In genomic region chr17:44121997-44122824, GRCh38 we compare ENCODE assay signal across 8 cellular contexts. TPM values are rescaled to one million over a fixed set of nuclear protein-coding genes. Genes with fewer than 3 reads are reported as not detected.
DNase-seq lines count a peak whose midpoint lies in the region; ATAC-seq, FAIRE-seq and TF ChIP-seq lines count a peak whose summit lies in the region.

No MANE protein-coding gene starts in this region.

- H3K9me3 ChIP-seq in cardiac muscle cell (ENCODE audit: low read depth) = no peaks in the 10 kb centered on the region
- H3K9me3 ChIP-seq in GM12878 (replicated peaks; ENCODE audit: control insufficient read depth, insufficient read depth, low read length) = no peaks in the 10 kb centered on the region
- no peaks in the 10 kb centered on the region for H3K9me3 ChIP-seq in uterus

- peaks cover 2% of the 10 kb centered on the region for H3K79me2 ChIP-seq in GM12878 (ENCODE audit: control insufficient read depth, insufficient read depth, low read length)

- H3K4me1 ChIP-seq in cardiac muscle cell (ENCODE audit: low read depth) = peaks cover 27% of the 10 kb centered on the region
- peaks cover 8% of the 10 kb centered on the region; the same call in 1 of the 2 replicates for H3K4me1 ChIP-seq in GM12878 (ENCODE audit: control insufficient read depth, insufficient read depth, low read length)
- H3K4me1 ChIP-seq in uterus = peaks cover 8 to 9% of the 10 kb centered on the region in 2 donors

- RAD21 ChIA-PET in GM12878 (lab: Charles Lee; ENCODE audit: unreplicated experiment) = interaction anchor here (1.0 to 1.6 kb wide), 4 partner anchors 10 to 56 kb away, joined by 3 to 4 read pairs (median 4); partner anchors contain the start of gene LSM12

- DNase-seq in cardiac muscle cell (ENCODE audit: low read depth in 1 of 2, low spot score in 1 of 2) (no peak), left ventricle myocardium superior (no peak), GM12878 (ENCODE audit: low read depth, low spot score) (no peak), memory B cell (ENCODE audit: low spot score in 2 of 2) (no peak), uterus (no peak), H54 (ENCODE audit: insufficient read length, low spot score) (no peak), NCI-H187 treated with DMSO at 0.1 percent for 48 hours (lab: John Stamatoyannopoulos, UW) (no peak), glomerular visceral epithelial cell (ENCODE audit: extremely low spot score) (no peak)

- no peaks in the 10 kb centered on the region for H3K27me3 Mint-ChIP-seq in memory B cell

- TF ChIP-seq RAD21 in GM12878 (IDR thresholded peaks at IDR 0.05; ENCODE audit: insufficient read depth, low read depth, low read length) = no peak

- H3K4me1 Mint-ChIP-seq in memory B cell = peaks cover 36% of the 10 kb centered on the region

- peak overlapping the region; percentile 74; the same call in 1 of the 2 replicates for H3K9ac ChIP-seq in GM12878 (ENCODE audit: control insufficient read depth, insufficient read depth, low read length)

- no peak for FAIRE-seq in GM12878 (lab: Jason Lieb, UNC)
- no peak for FAIRE-seq in H54 (lab: Jason Lieb, UNC)

- 36% methylated on average over 1 of the region's 1 CpG for WGBS in GM12878 (ENCODE audit: insufficient coverage, insufficient replicate concordance, low lambda C conversion rate, missing lambda C conversion rate)

- no peaks in the 10 kb centered on the region for H3K9me3 Mint-ChIP-seq in memory B cell

- H3K4me3 Mint-ChIP-seq in memory B cell = peak overlapping the region; percentile 97

- H3K4me3 ChIP-seq in cardiac muscle cell (peak overlapping the region; percentile 98), GM12878 (peak overlapping the region; percentile 95), uterus (peak overlapping the region; percentile 59 to 94)

- peaks cover 2% of the 10 kb centered on the region for H3K36me3 Mint-ChIP-seq in memory B cell

- BruUV-seq in GM12878 (replicated peaks; lab: Mats Ljungman, UMichigan) = TSS peak; percentile 54

- H3K27ac Mint-ChIP-seq in memory B cell = peak overlapping the region; percentile 96

- H3K36me3 ChIP-seq in cardiac muscle cell = no peaks in the 10 kb centered on the region
- H3K36me3 ChIP-seq in GM12878 (ENCODE audit: control insufficient read depth in 2 of 2, insufficient read depth in 2 of 2, low read length in 1 of 2) = no peaks in the 10 kb centered on the region
- no peaks in the 10 kb centered on the region for H3K36me3 ChIP-seq in uterus

- ATAC-seq in left ventricle myocardium superior = no peak
- no peak for ATAC-seq in GM12878
- no peak for ATAC-seq in memory B cell (ENCODE audit: low read depth)

- POLR2A ChIA-PET in GM12878 (lab: Charles Lee) = interaction anchor here (1.6 to 3.2 kb wide), 2 partner anchors 10 to 64 kb away, joined by 10 to 34 read pairs; partner anchors contain the start of gene TMUB2

- no peak for TF ChIP-seq EP300 in GM12878 (IDR thresholded peaks at IDR 0.05; ENCODE audit: borderline replicate concordance in 1 of 2, control insufficient read depth in 1 of 2, low read depth in 2 of 2, low read length in 2 of 2)

- H3K27ac ChIP-seq in cardiac muscle cell = no peak overlapping the region
- H3K27ac ChIP-seq in GM12878 (ENCODE audit: control insufficient read depth, insufficient read depth) = no peak overlapping the region
- H3K27ac ChIP-seq in uterus = peak overlapping the region; percentile 96 to 97

- TF ChIP-seq CTCF in cardiac muscle cell (IDR thresholded peaks at IDR 0.05; ENCODE audit: low read depth, low read length) (no peak), GM12878 (IDR thresholded peaks at IDR 0.05 in 2 of 3, conservative IDR thresholded peaks at IDR 0.05 in 1 of 3; ENCODE audit: control insufficient read depth in 2 of 3, extremely low read depth in 1 of 3, insufficient read depth in 1 of 3, low read depth in 3 of 3, low read length in 3 of 3) (no peak), uterus (IDR thresholded peaks at IDR 0.05) (no peak)

- SMC1A ChIA-PET in GM12878 (lab: Charles Lee; ENCODE audit: uncharacterized antibody, unreplicated experiment) = interaction anchor here (0.9 to 2.6 kb wide), 5 partner anchors 11 to 64 kb away, joined by 3 to 9 read pairs (median 4); partner anchors contain the start of gene TMUB2

- TF ChIP-seq POLR2A in GM12878 (IDR thresholded peaks at IDR 0.05; ENCODE audit: low read depth, low read length) = no peak
- no peak for TF ChIP-seq POLR2A in uterus (IDR thresholded peaks at IDR 0.05)
- TF ChIP-seq POLR2A in H54 (IDR thresholded peaks at IDR 0.05; ENCODE audit: low read depth, low read length) = no peak

- intact Hi-C loops in left ventricle myocardium superior (cut with micrococcal nuclease) = loop anchor here (10.0 kb wide), 1 partner anchor 57 kb away; the partner anchor contains the start of gene LSM12
- intact Hi-C loops in GM12878 (cut with micrococcal nuclease; ENCODE audit: unreplicated experiment) = no loop called here
- intact Hi-C loops in uterus (cut with DNase I; ENCODE audit: low total_unique reads) = no loop called here

- CTCF ChIA-PET in GM12878 (lab: Yijun Ruan, JAX) = interaction anchor here (0.6 to 4.1 kb wide), 13 partner anchors 11 to 567 kb away, joined by 3 to 40 read pairs (median 4); partner anchors contain the start of gene CCDC43

- in situ Hi-C loops in GM12878 (cut with MboI) = loop anchor here (25.0 kb wide), 1 partner anchor 910 kb away; the partner anchor contains the start of gene TMEM106A

- no peak overlapping the region for H2AFZ ChIP-seq in GM12878 (ENCODE audit: control insufficient read depth, low read depth, low read length)

- peak overlapping the region; percentile 92 for H3K4me2 ChIP-seq in GM12878 (ENCODE audit: control insufficient read depth, insufficient read depth)

- H3K27me3 ChIP-seq in cardiac muscle cell (no peaks in the 10 kb centered on the region), GM12878 (replicated peaks in 1 of 2; ENCODE audit: control insufficient read depth in 2 of 2, insufficient read depth in 2 of 2, low read length in 1 of 2) (no peaks in the 10 kb centered on the region), uterus (no peaks in the 10 kb centered on the region)

- H4K20me1 ChIP-seq in GM12878 (ENCODE audit: control insufficient read depth, insufficient read depth) = no peaks in the 10 kb centered on the region

RNA-seq across cellular contexts. Expression of gene HDAC5, which starts 1.2 kb away (rescaled TPM):
- total RNA-seq in cardiac muscle cell (164 and 300 TPM in 2 replicates), left ventricle myocardium superior (81.4 TPM), GM12878 (2014; rRNA removed) (47.1 and 58.0 TPM in 2 replicates), GM12878 (2014; rRNA removed; fragmentation: Illumina TruSeq; extraction: Trizol) (17.7 and 19.7 TPM in 2 replicates), GM12878 (2021) (45.1 and 49.4 TPM in 2 replicates), uterus (10 to 100 TPM; 35.9 to 74.1 (median 58.0) TPM)
- polyA plus RNA-seq in cardiac muscle cell (94.1 and 209 TPM in 2 replicates), GM12878 (2011; rRNA removed) (12.4 and 24.7 TPM in 2 replicates), GM12878 (2014; fragmentation: Illumina TruSeq; extraction: Trizol) (6.6 and 19.2 TPM in 2 replicates), GM12878 (2014; fragmentation: Nextera tagmentation; extraction: Ambion mirVana) (1 to 10 TPM; 1.1 to 2.0 TPM), GM12878 (2014; rRNA removed) (38.9 and 39.3 TPM in 2 replicates), GM12878 (2016; fragmentation: Nextera tagmentation; extraction: Ambion mirVana) (10 to 100 TPM; 30.0 to 34.8 TPM)
- total RNA-seq in GM12878 (2013; cell fraction: nucleolus; rRNA removed) = 47.3 and 62.5 TPM in 2 replicates
- 11.4 TPM for polyA plus RNA-seq in GM12878 (2011; ENCODE audit: low read depth)
- polyA plus RNA-seq in GM12878 (2011; cell fraction: cytosol; rRNA removed) = 36.5 and 41.2 TPM in 2 replicates
- polyA plus RNA-seq in GM12878 (2011; cell fraction: nucleus; rRNA removed) = 58.9 and 69.3 TPM in 2 replicates
- polyA plus RNA-seq in GM12878 (2012) = 24.2 and 26.0 TPM in 2 replicates
- 52.7 and 88.1 TPM in 2 replicates for polyA minus RNA-seq in GM12878 (2011; rRNA and poly(A)+ RNA removed)
- polyA minus RNA-seq in GM12878 (2011; cell fraction: cytosol; rRNA and poly(A)+ RNA removed) = 29.1 and 31.3 TPM in 2 replicates
- polyA minus RNA-seq in GM12878 (2011; cell fraction: nucleus; rRNA and poly(A)+ RNA removed) = 30.7 and 56.7 TPM in 2 replicates

RNA-seq across cellular contexts. Expression of gene HROB, which starts 19.5 kb away (rescaled TPM):
- total RNA-seq in cardiac muscle cell = 3.6 and 9.6 TPM in 2 replicates
- polyA plus RNA-seq in cardiac muscle cell = 7.8 and 15.6 TPM in 2 replicates
- total RNA-seq in left ventricle myocardium superior = 1.5 TPM
- total RNA-seq in GM12878 (2013; cell fraction: nucleolus; rRNA removed) = 14.8 and 15.0 TPM in 2 replicates
- total RNA-seq in GM12878 (2014; rRNA removed) = 9.2 and 12.4 TPM in 2 replicates
- total RNA-seq in GM12878 (2014; rRNA removed; fragmentation: Illumina TruSeq; extraction: Trizol) = 6.4 and 7.0 TPM in 2 replicates
- 12.3 and 14.4 TPM in 2 replicates for total RNA-seq in GM12878 (2021)
- 6.5 TPM for polyA plus RNA-seq in GM12878 (2011; ENCODE audit: low read depth)
- polyA plus RNA-seq in GM12878 (2011; rRNA removed) = 5.9 and 9.9 TPM in 2 replicates
- 16.5 and 17.3 TPM in 2 replicates for polyA plus RNA-seq in GM12878 (2011; cell fraction: cytosol; rRNA removed)
- polyA plus RNA-seq in GM12878 (2011; cell fraction: nucleus; rRNA removed) = 23.6 and 24.4 TPM in 2 replicates
- 7.1 and 8.6 TPM in 2 replicates for polyA plus RNA-seq in GM12878 (2012)
- 9.4 and 9.9 TPM in 2 replicates for polyA plus RNA-seq in GM12878 (2014; fragmentation: Illumina TruSeq; extraction: Trizol)
- polyA plus RNA-seq in GM12878 (2014; fragmentation: Nextera tagmentation; extraction: Ambion mirVana) = 1 to 10 TPM; 4.0 to 4.7 TPM
- 10.0 and 10.1 TPM in 2 replicates for polyA plus RNA-seq in GM12878 (2014; rRNA removed)
- polyA plus RNA-seq in GM12878 (2016; fragmentation: Nextera tagmentation; extraction: Ambion mirVana) = 10 to 100 TPM; 17.6 to 20.4 TPM
- polyA minus RNA-seq in GM12878 (2011; rRNA and poly(A)+ RNA removed) = 14.3 and 25.7 TPM in 2 replicates
- polyA minus RNA-seq in GM12878 (2011; cell fraction: cytosol; rRNA and poly(A)+ RNA removed) = 7.2 and 9.0 TPM in 2 replicates
- polyA minus RNA-seq in GM12878 (2011; cell fraction: nucleus; rRNA and poly(A)+ RNA removed) = 6.3 and 12.2 TPM in 2 replicates
- total RNA-seq in uterus = 1 to 10 TPM in 2 of 4 donors, not detected in 2; 1.6 to 2.4 TPM

RNA-seq across cellular contexts. Expression of gene ASB16, which starts 48.3 kb away (rescaled TPM):
- total RNA-seq in cardiac muscle cell = 3.1 and 6.4 TPM in 2 replicates
- polyA plus RNA-seq in cardiac muscle cell = 5.5 and 6.4 TPM in 2 replicates
- 17.0 TPM for total RNA-seq in left ventricle myocardium superior
- not detected in 2 replicates for total RNA-seq in GM12878 (2013; cell fraction: nucleolus; rRNA removed)
- not detected in 2 replicates for total RNA-seq in GM12878 (2014; rRNA removed)
- total RNA-seq in GM12878 (2014; rRNA removed; fragmentation: Illumina TruSeq; extraction: Trizol) = not detected in 2 replicates
- 0.19 and 0.23 TPM in 2 replicates for total RNA-seq in GM12878 (2021)
- polyA plus RNA-seq in GM12878 (2011; ENCODE audit: low read depth) = 0.56 TPM
- polyA plus RNA-seq in GM12878 (2011; rRNA removed) = not detected in 2 replicates
- polyA plus RNA-seq in GM12878 (2011; cell fraction: cytosol; rRNA removed) = 0.06 TPM in 1 of 2 replicates, not detected in the other
- polyA plus RNA-seq in GM12878 (2011; cell fraction: nucleus; rRNA removed) = 0.25 and 0.41 TPM in 2 replicates
- polyA plus RNA-seq in GM12878 (2012) = 0.90 and 1.5 TPM in 2 replicates
- not detected in 2 replicates for polyA plus RNA-seq in GM12878 (2014; fragmentation: Illumina TruSeq; extraction: Trizol)
- polyA plus RNA-seq in GM12878 (2014; fragmentation: Nextera tagmentation; extraction: Ambion mirVana) = under 1 TPM in 1 of 2 experiments, not detected in 1; 0.07 TPM
- 0.11 and 1.1 TPM in 2 replicates for polyA plus RNA-seq in GM12878 (2014; rRNA removed)
- polyA plus RNA-seq in GM12878 (2016; fragmentation: Nextera tagmentation; extraction: Ambion mirVana) = under 1 TPM; 0.44 to 0.56 TPM
- polyA minus RNA-seq in GM12878 (2011; rRNA and poly(A)+ RNA removed) = not detected in 2 replicates
- polyA minus RNA-seq in GM12878 (2011; cell fraction: cytosol; rRNA and poly(A)+ RNA removed) = not detected in 2 replicates
- 0.29 TPM in 1 of 2 replicates, not detected in the other for polyA minus RNA-seq in GM12878 (2011; cell fraction: nucleus; rRNA and poly(A)+ RNA removed)
- 1 to 10 TPM in 2 of 4 donors, under 1 TPM in 1, not detected in 1; 0.14 to 2.3 (median 1.3) TPM for total RNA-seq in uterus

RNA-seq across cellular contexts. Expression of gene G6PC3, which starts 51.7 kb away (rescaled TPM):
- 93.1 and 95.3 TPM in 2 replicates for total RNA-seq in cardiac muscle cell
- polyA plus RNA-seq in cardiac muscle cell = 162 and 234 TPM in 2 replicates
- total RNA-seq in left ventricle myocardium superior = 26.3 TPM
- total RNA-seq in GM12878 (2013; cell fraction: nucleolus; rRNA removed) = 30.8 and 38.5 TPM in 2 replicates
- total RNA-seq in GM12878 (2014; rRNA removed) = 35.8 and 36.8 TPM in 2 replicates
- 19.8 and 20.8 TPM in 2 replicates for total RNA-seq in GM12878 (2014; rRNA removed; fragmentation: Illumina TruSeq; extraction: Trizol)
- 49.9 and 51.8 TPM in 2 replicates for total RNA-seq in GM12878 (2021)
- 16.4 TPM for polyA plus RNA-seq in GM12878 (2011; ENCODE audit: low read depth)
- polyA plus RNA-seq in GM12878 (2011; rRNA removed) = 13.3 and 24.5 TPM in 2 replicates
- polyA plus RNA-seq in GM12878 (2011; cell fraction: cytosol; rRNA removed) = 48.6 and 72.9 TPM in 2 replicates
- polyA plus RNA-seq in GM12878 (2011; cell fraction: nucleus; rRNA removed) = 22.6 and 24.8 TPM in 2 replicates
- polyA plus RNA-seq in GM12878 (2012) = 35.0 and 49.7 TPM in 2 replicates
- 20.7 and 49.2 TPM in 2 replicates for polyA plus RNA-seq in GM12878 (2014; fragmentation: Illumina TruSeq; extraction: Trizol)
- 10 to 100 TPM; 13.0 to 18.2 TPM for polyA plus RNA-seq in GM12878 (2014; fragmentation: Nextera tagmentation; extraction: Ambion mirVana)
- 69.1 and 71.7 TPM in 2 replicates for polyA plus RNA-seq in GM12878 (2014; rRNA removed)
- polyA plus RNA-seq in GM12878 (2016; fragmentation: Nextera tagmentation; extraction: Ambion mirVana) = 10 to 100 TPM; 81.6 to 93.7 TPM
- 29.5 and 57.0 TPM in 2 replicates for polyA minus RNA-seq in GM12878 (2011; rRNA and poly(A)+ RNA removed)
- polyA minus RNA-seq in GM12878 (2011; cell fraction: cytosol; rRNA and poly(A)+ RNA removed) = 11.4 and 16.8 TPM in 2 replicates
- 18.3 and 33.5 TPM in 2 replicates for polyA minus RNA-seq in GM12878 (2011; cell fraction: nucleus; rRNA and poly(A)+ RNA removed)
- total RNA-seq in uterus = 10 to 100 TPM; 12.4 to 66.3 (median 33.8) TPM

RNA-seq across cellular contexts. Expression of gene LSM12, which starts 55.7 kb away (rescaled TPM):
- total RNA-seq in cardiac muscle cell = 31.0 and 45.3 TPM in 2 replicates
- 46.5 and 60.7 TPM in 2 replicates for polyA plus RNA-seq in cardiac muscle cell
- total RNA-seq in left ventricle myocardium superior = 58.2 TPM
- 15.5 and 19.4 TPM in 2 replicates for total RNA-seq in GM12878 (2013; cell fraction: nucleolus; rRNA removed)
- total RNA-seq in GM12878 (2014; rRNA removed) = 56.3 and 60.9 TPM in 2 replicates
- 61.4 and 66.1 TPM in 2 replicates for total RNA-seq in GM12878 (2014; rRNA removed; fragmentation: Illumina TruSeq; extraction: Trizol)
- total RNA-seq in GM12878 (2021) = 74.0 and 75.6 TPM in 2 replicates
- 30.4 TPM for polyA plus RNA-seq in GM12878 (2011; ENCODE audit: low read depth)
- 63.5 and 66.5 TPM in 2 replicates for polyA plus RNA-seq in GM12878 (2011; rRNA removed)
- polyA plus RNA-seq in GM12878 (2011; cell fraction: cytosol; rRNA removed) = 56.2 and 57.3 TPM in 2 replicates
- polyA plus RNA-seq in GM12878 (2011; cell fraction: nucleus; rRNA removed) = 21.2 and 23.1 TPM in 2 replicates
- polyA plus RNA-seq in GM12878 (2012) = 36.7 and 44.6 TPM in 2 replicates
- polyA plus RNA-seq in GM12878 (2014; fragmentation: Illumina TruSeq; extraction: Trizol) = 87.8 and 94.6 TPM in 2 replicates
- 100 to 1,000 TPM in 1 of 2 experiments, 10 to 100 TPM in 1; 51.1 to 206 TPM for polyA plus RNA-seq in GM12878 (2014; fragmentation: Nextera tagmentation; extraction: Ambion mirVana)
- 50.6 and 57.3 TPM in 2 replicates for polyA plus RNA-seq in GM12878 (2014; rRNA removed)
- 100 to 1,000 TPM; 131 to 132 TPM for polyA plus RNA-seq in GM12878 (2016; fragmentation: Nextera tagmentation; extraction: Ambion mirVana)
- 75.6 and 90.0 TPM in 2 replicates for polyA minus RNA-seq in GM12878 (2011; rRNA and poly(A)+ RNA removed)
- polyA minus RNA-seq in GM12878 (2011; cell fraction: cytosol; rRNA and poly(A)+ RNA removed) = 29.1 and 33.5 TPM in 2 replicates
- polyA minus RNA-seq in GM12878 (2011; cell fraction: nucleus; rRNA and poly(A)+ RNA removed) = 9.8 and 16.6 TPM in 2 replicates
- 10 to 100 TPM; 24.5 to 49.8 (median 37.1) TPM for total RNA-seq in uterus

Comparison
In these comparisons a context has a peak if more than half of its experiments do, and no peak if none do; other contexts are left out.
1. H3K27ac ChIP-seq: peak in uterus (2 of 2); none in cardiac muscle cell (single experiment) and GM12878 (single experiment).
2. Peak in every context shown above with its lines, with median percentiles within 50 percentile points of each other: H3K4me3 ChIP-seq.